In the genomic region with DNA sequence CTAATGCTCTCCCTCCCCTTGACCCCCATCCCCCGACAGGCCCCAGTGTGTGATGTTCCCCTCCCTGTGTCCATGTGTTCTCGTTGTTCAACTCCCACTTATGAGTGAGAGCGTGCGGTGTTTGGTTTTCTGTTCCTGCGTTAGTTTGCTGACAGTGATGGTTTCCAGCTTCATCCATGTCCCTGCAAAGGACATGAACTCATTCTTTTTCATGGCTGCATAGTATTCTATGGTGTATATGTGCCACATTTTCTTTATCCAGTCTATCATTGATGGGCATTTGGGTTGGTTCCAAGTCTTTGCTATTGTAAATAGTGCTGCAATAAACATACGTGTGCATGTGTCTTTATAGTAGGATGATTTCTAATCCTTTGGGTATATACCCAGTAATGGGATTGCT, we compare ENCODE assay signal across 2 cellular contexts. TPM values are rescaled to one million over a fixed set of nuclear protein-coding genes. Genes with fewer than 3 reads are reported as not detected.
"Had no signal": no experiment of that assay in that cellular context is flagged by ENCODE, and none has a peak within 500 bp of the region (broad histone marks: within the 10 kb centered on the region; RNA-seq: fewer than 3 reads in every experiment).

No MANE protein-coding gene starts in this region.

RNA-seq across cellular contexts. Expression of a gene that starts 37.5 kb away (rescaled TPM):
- total RNA-seq: OCI-LY7, SJCRH30 had no signal
